In the genomic region with DNA sequence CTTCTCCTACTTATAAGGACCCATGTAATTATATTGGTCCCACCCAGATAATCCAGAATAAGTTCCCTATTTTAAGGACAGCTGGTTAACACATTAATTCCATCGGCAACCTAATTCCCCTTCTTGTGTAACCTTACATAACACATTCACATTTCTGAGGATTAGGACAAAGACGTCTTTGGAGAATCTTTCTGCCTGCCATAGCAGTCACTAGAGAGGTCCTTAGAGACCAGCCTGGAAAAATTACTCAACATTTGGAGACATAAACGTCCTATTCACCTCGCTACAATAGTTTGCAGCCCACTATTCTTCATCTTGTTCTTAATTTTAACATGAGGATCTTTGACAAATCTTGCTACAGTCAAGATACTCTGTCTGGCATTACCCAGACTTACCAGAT, we compare ENCODE assay signal across 7 cellular contexts.
"Had no signal": no experiment of that assay in that cellular context is flagged by ENCODE, and none has a peak within 500 bp of the region (broad histone marks: within the 10 kb centered on the region; RNA-seq: fewer than 3 reads in every experiment).

No MANE protein-coding gene starts in this region.

- FAIRE-seq: H1, H54, HepG2 had no signal

- H3K4me1 Mint-ChIP-seq: GM23338, H9, IgD-negative memory B cell had no signal

- ATAC-seq: GM23338, HepG2 had no signal

- DNase-seq: H9, HCEC 1CT had no signal

- H3K4me3 Mint-ChIP-seq: GM23338, H9, IgD-negative memory B cell had no signal

- H3K27ac Mint-ChIP-seq: GM23338, IgD-negative memory B cell had no signal

- H3K36me3 Mint-ChIP-seq: IgD-negative memory B cell had no signal
